Comparison of ENCODE assay signal across 16 cellular contexts in genomic region chr6:74879234-74879633, GRCh38.
DNase-seq lines count a peak whose midpoint lies in the region; ATAC-seq, FAIRE-seq and TF ChIP-seq lines count a peak whose summit lies in the region.
"Had no signal": no experiment of that assay in that cellular context is flagged by ENCODE, and none has a peak within 500 bp of the region (broad histone marks: within the 10 kb centered on the region; RNA-seq: fewer than 3 reads in every experiment).

No MANE protein-coding gene starts in this region.

- BruUV-seq in MCF 10A (replicated peaks; lab: Mats Ljungman, UMichigan): no TSS peak

- TF ChIP-seq CTCF in MCF 10A (IDR thresholded peaks at IDR 0.05; ENCODE audit: unreplicated experiment) (no peak), breast epithelium (IDR thresholded peaks at IDR 0.05) (no peak), bronchial epithelial cell (IDR thresholded peaks at IDR 0.05; ENCODE audit: insufficient read depth, low read length, severe bottlenecking) (no peak)

- POLR2A ChIA-PET in MCF 10A (lab: Yijun Ruan, JAX): interaction anchor here (0.6 to 1.5 kb wide), 9 partner anchors 13 to 326 kb away, joined by 3 to 6 read pairs (median 3); partner anchors contain the start of gene COL12A1

- no peaks in the 10 kb centered on the region for H3K9me3 Mint-ChIP-seq in MCF 10A (ENCODE audit: unreplicated experiment)

- no peaks in the 10 kb centered on the region for H3K36me3 Mint-ChIP-seq in MCF 10A (ENCODE audit: insufficient read depth, unreplicated experiment)

- peaks cover 19% of the 10 kb centered on the region for H3K4me1 Mint-ChIP-seq in MCF 10A (ENCODE audit: insufficient read depth, unreplicated experiment)
- H3K4me1 Mint-ChIP-seq: activated naive CD8-positive, alpha-beta T cell treated with anti-CD3 and anti-CD28 coated beads, Interleukin-2, amount 50 U/mL, for 24 hours had no signal

- DNase-seq in MCF 10A (ENCODE audit: unreplicated experiment) (peak; percentile 90), breast epithelium (ENCODE audit: low spot score in 2 of 2) (no peak), bronchial epithelial cell (ENCODE audit: low read depth) (peak; percentile 99), iris pigment epithelial cell (ENCODE audit: low read depth) (peak; percentile 94), aorta (no peak), GDM1 (lab: John Stamatoyannopoulos, UW) (no peak)
- DNase-seq: 8988T; activated naive CD8-positive, alpha-beta T cell treated with anti-CD3 and anti-CD28 coated beads, Interleukin-2, amount 50 U/mL, for 24 hours; DMS79; NCI-H2029 treated with DMSO at 0.1 percent for 48 hours; stimulated activated naive CD4-positive, alpha-beta T cell treated with Interleukin-2 at 50 U/mL for 16 hours had no signal

- H3K4me3 Mint-ChIP-seq in MCF 10A (ENCODE audit: unreplicated experiment): peak overlapping the region; percentile 22
- H3K4me3 Mint-ChIP-seq: activated naive CD8-positive, alpha-beta T cell treated with anti-CD3 and anti-CD28 coated beads, Interleukin-2, amount 50 U/mL, for 24 hours had no signal

- H3K27me3 ChIP-seq in breast epithelium (no peaks in the 10 kb centered on the region), bronchial epithelial cell (ENCODE audit: control insufficient read depth, insufficient read depth, low read length) (no peaks in the 10 kb centered on the region), aorta (ENCODE audit: control insufficient read depth in 1 of 2, insufficient read depth in 2 of 2, low read length in 1 of 2) (no peaks in the 10 kb centered on the region)

- H3K4me1 ChIP-seq in breast epithelium (no peaks in the 10 kb centered on the region), aorta (ENCODE audit: control insufficient read depth in 1 of 2, insufficient read depth in 2 of 2, low read length in 2 of 2) (no peaks in the 10 kb centered on the region)

- no peak for TF ChIP-seq POLR2A in breast epithelium (IDR thresholded peaks at IDR 0.05)

- H3K27ac Mint-ChIP-seq in MCF 10A (ENCODE audit: low read depth, unreplicated experiment): peak overlapping the region; percentile 92
- H3K27ac Mint-ChIP-seq: activated naive CD8-positive, alpha-beta T cell treated with anti-CD3 and anti-CD28 coated beads, Interleukin-2, amount 50 U/mL, for 24 hours had no signal

- no peak overlapping the region for H3K4me3 ChIP-seq in breast epithelium
- H3K4me3 ChIP-seq in bronchial epithelial cell (ENCODE audit: low read depth, low read length): no peak overlapping the region
- no peak overlapping the region for H3K4me3 ChIP-seq in aorta (ENCODE audit: low read length in 2 of 2)

- no peaks in the 10 kb centered on the region for H3K27me3 Mint-ChIP-seq in MCF 10A (ENCODE audit: insufficient read depth, unreplicated experiment)
- H3K27me3 Mint-ChIP-seq: activated naive CD8-positive, alpha-beta T cell treated with anti-CD3 and anti-CD28 coated beads, Interleukin-2, amount 50 U/mL, for 24 hours had no signal

- 44% methylated on average over 4 of the region's 4 CpGs for WGBS in aorta, 2 donors

- no peaks in the 10 kb centered on the region for H3K36me3 ChIP-seq in breast epithelium
- H3K36me3 ChIP-seq in bronchial epithelial cell (ENCODE audit: control insufficient read depth, insufficient read depth, low read length): no peaks in the 10 kb centered on the region
- no peaks in the 10 kb centered on the region for H3K36me3 ChIP-seq in aorta (ENCODE audit: control insufficient read depth in 1 of 2, insufficient read depth in 2 of 2, low read length in 1 of 2)

- CTCF ChIA-PET in MCF 10A (lab: Yijun Ruan, JAX): interaction anchor here (0.6 to 1.1 kb wide), 4 partner anchors 16 to 918 kb away, joined by 3 to 6 read pairs (median 4); no protein-coding TSS in a partner anchor

- H3K27ac ChIP-seq in breast epithelium: peak overlapping the region in 1 of 2 donors; percentile 58
- no peak overlapping the region for H3K27ac ChIP-seq in aorta (ENCODE audit: low read depth in 1 of 2, low read length in 2 of 2)

- H3K9me3 ChIP-seq in breast epithelium (no peaks in the 10 kb centered on the region), aorta (ENCODE audit: control insufficient read depth, low read length) (no peaks in the 10 kb centered on the region)

- ATAC-seq in aorta (ENCODE audit: low FRiP score) (peak; percentile 62), GM18873 (IDR thresholded peaks at IDR 0.05; ENCODE audit: low FRiP score, unreplicated experiment) (no peak), GM19328 (IDR thresholded peaks at IDR 0.05; ENCODE audit: unreplicated experiment) (no peak)
- ATAC-seq: activated naive CD8-positive, alpha-beta T cell treated with anti-CD3 and anti-CD28 coated beads, Interleukin-2, amount 50 U/mL, for 24 hours; Panc1 had no signal

- intact Hi-C loops in MCF 10A (cut with micrococcal nuclease) (loop anchor here (5.0 to 10.0 kb wide), 3 partner anchors 116 to 467 kb away; no protein-coding TSS in a partner anchor), breast epithelium (cut with DNase I; ENCODE audit: low total_unique reads) (no loop called here), aorta (cut with DNase I) (loop anchor here in 1 of 2 donors (10.0 kb wide), 1 partner anchor 56 kb away; no protein-coding TSS in a partner anchor)

- FAIRE-seq in bronchial epithelial cell (lab: Jason Lieb, UNC): peak; percentile 64
- FAIRE-seq: endometrium, TTC549 had no signal

Comparison
In these comparisons a context has a peak if more than half of its experiments do, and no peak if none do; other contexts are left out.
1. DNase-seq: peak in MCF 10A (single experiment), bronchial epithelial cell (single experiment) and iris pigment epithelial cell (single experiment); none in breast epithelium (0 of 2), aorta (0 of 2) and GDM1 (single experiment).